In genomic region chr2:241235859-241236593, GRCh38 we compare ENCODE assay signal across 19 cellular contexts.
"Had no signal": no experiment of that assay in that cellular context is flagged by ENCODE, and none has a peak within 500 bp of the region (broad histone marks: within the 10 kb centered on the region; RNA-seq: fewer than 3 reads in every experiment).

No MANE protein-coding gene starts in this region.

- H3K4me1 Mint-ChIP-seq: activated B cell treated with CpG ODN at 0.5 μM for 24 hours; activated CD4-positive, alpha-beta T cell treated with anti-CD3 and anti-CD28 coated beads, Interleukin-2, amount 10 ng/mL, durations not matched to agents 24 days and 14 days; stimulated activated memory B cell treated with anti-CD40 and anti-IgM and Interleukin-4, amounts not matched to agents 10 μg/mL and 1 μg/mL and 100 μg/mL, for 72 hours had no signal

- H3K27me3 ChIP-seq: dorsolateral prefrontal cortex, gastroesophageal sphincter, left lung, thyroid gland, uterus had no signal

- H3K4me3 ChIP-seq: dorsolateral prefrontal cortex, gastroesophageal sphincter, left lung, psoas muscle, thyroid gland, uterus had no signal

- H3K27ac Mint-ChIP-seq: activated B cell treated with CpG ODN at 0.5 μM for 24 hours; activated CD4-positive, alpha-beta T cell treated with anti-CD3 and anti-CD28 coated beads, Interleukin-2, amount 10 ng/mL, durations not matched to agents 24 days and 14 days; activated naive CD8-positive, alpha-beta T cell treated with anti-CD3 and anti-CD28 coated beads, Interleukin-2, amount 10 ng/mL, durations not matched to agents 7 days and 5 days; natural killer cell; stimulated activated memory B cell treated with anti-CD40 and anti-IgM and Interleukin-4, amounts not matched to agents 10 μg/mL and 1 μg/mL and 100 μg/mL, for 72 hours had no signal

- H3K4me1 ChIP-seq: gastroesophageal sphincter, left lung, psoas muscle, thyroid gland, uterus had no signal

- H3K27me3 Mint-ChIP-seq: activated B cell treated with CpG ODN at 0.5 μM for 24 hours; activated CD4-positive, alpha-beta T cell treated with anti-CD3 and anti-CD28 coated beads, Interleukin-2, amount 10 ng/mL, durations not matched to agents 24 days and 14 days; activated naive CD8-positive, alpha-beta T cell treated with anti-CD3 and anti-CD28 coated beads, Interleukin-2, amount 10 ng/mL, durations not matched to agents 7 days and 5 days; stimulated activated memory B cell treated with anti-CD40 and anti-IgM and Interleukin-4, amounts not matched to agents 10 μg/mL and 1 μg/mL and 100 μg/mL, for 72 hours; T-helper 17 cell had no signal

- DNase-seq: activated B cell treated with CpG ODN at 0.5 μM for 24 hours; activated CD4-positive, alpha-beta T cell treated with anti-CD3 and anti-CD28 coated beads, Interleukin-2, amount 10 ng/mL, durations not matched to agents 24 days and 14 days; activated naive CD4-positive, alpha-beta T cell; activated naive CD8-positive, alpha-beta T cell treated with anti-CD3 and anti-CD28 coated beads, Interleukin-2, amount 10 ng/mL, durations not matched to agents 7 days and 5 days; endodermal cell; mesendoderm; natural killer cell; occipital lobe; stimulated activated CD4-positive, alpha-beta T cell treated with anti-CD3 and anti-CD28 coated beads, Interleukin-2, amount 100 ng/mL, for 24 hours; T-helper 17 cell; thyroid gland; uterus had no signal

- H3K4me3 Mint-ChIP-seq: activated B cell treated with CpG ODN at 0.5 μM for 24 hours; activated CD4-positive, alpha-beta T cell treated with anti-CD3 and anti-CD28 coated beads, Interleukin-2, amount 10 ng/mL, durations not matched to agents 24 days and 14 days; activated naive CD8-positive, alpha-beta T cell treated with anti-CD3 and anti-CD28 coated beads, Interleukin-2, amount 10 ng/mL, durations not matched to agents 7 days and 5 days; endodermal cell; natural killer cell; stimulated activated memory B cell treated with anti-CD40 and anti-IgM and Interleukin-4, amounts not matched to agents 10 μg/mL and 1 μg/mL and 100 μg/mL, for 72 hours; T-helper 17 cell had no signal

- H3K9me3 ChIP-seq: gastroesophageal sphincter, left lung, psoas muscle, thyroid gland, uterus had no signal

- FAIRE-seq: islet of Langerhans, TTC549 had no signal

- H3K27ac ChIP-seq: gastroesophageal sphincter, left lung, psoas muscle, thyroid gland, uterus had no signal

- H3K9me3 Mint-ChIP-seq: activated B cell treated with CpG ODN at 0.5 μM for 24 hours; activated CD4-positive, alpha-beta T cell treated with anti-CD3 and anti-CD28 coated beads, Interleukin-2, amount 10 ng/mL, durations not matched to agents 24 days and 14 days; activated naive CD8-positive, alpha-beta T cell treated with anti-CD3 and anti-CD28 coated beads, Interleukin-2, amount 10 ng/mL, durations not matched to agents 7 days and 5 days; endodermal cell; natural killer cell; stimulated activated memory B cell treated with anti-CD40 and anti-IgM and Interleukin-4, amounts not matched to agents 10 μg/mL and 1 μg/mL and 100 μg/mL, for 72 hours had no signal

- H3K36me3 ChIP-seq: uterus had no signal

- ATAC-seq: gastroesophageal sphincter; left lung; natural killer cell; psoas muscle; stimulated activated memory B cell treated with anti-CD40 and anti-IgM and Interleukin-4, amounts not matched to agents 10 μg/mL and 1 μg/mL and 100 μg/mL, for 72 hours; T-helper 17 cell had no signal
